15 cellular contexts compared by ENCODE assay signal in the genomic region with DNA sequence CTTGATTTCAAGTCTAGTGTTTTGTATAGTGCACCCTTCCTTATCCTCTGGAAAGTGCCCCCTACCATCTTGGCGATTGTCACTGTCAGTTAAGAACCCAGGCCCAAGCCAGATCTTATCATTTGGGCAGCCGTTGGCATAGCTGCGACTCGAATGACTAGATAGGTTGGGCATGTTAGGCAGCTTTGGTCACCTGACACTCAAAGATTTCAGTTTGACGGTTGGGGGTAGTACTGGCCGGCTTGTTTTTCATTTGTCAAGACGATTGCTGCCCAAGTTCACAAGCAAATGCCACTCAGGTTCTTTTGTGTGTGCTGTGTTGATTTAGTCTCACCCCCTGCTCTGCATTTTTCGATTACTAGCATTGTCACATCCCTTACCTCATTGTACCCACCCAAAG. TPM values are rescaled to one million over a fixed set of nuclear protein-coding genes. Genes with fewer than 3 reads are reported as not detected.
A peak's percentile ranks its signal among the peaks of the same experiment; 100 is the strongest.
DNase-seq lines count a peak whose midpoint lies in the region; ATAC-seq lines count a peak whose summit lies in the region.
"Had no signal": no experiment of that assay in that cellular context is flagged by ENCODE, and none has a peak within 500 bp of the region (broad histone marks: within the 10 kb centered on the region; RNA-seq: fewer than 3 reads in every experiment).

No MANE protein-coding gene starts in this region.

- H2BK15ac ChIP-seq in mesendoderm (replicated peaks; ENCODE audit: low read depth) (no peak overlapping the region), neuronal stem cell (ENCODE audit: low read length) (no peak overlapping the region)

- H3K56ac ChIP-seq in mesendoderm (ENCODE audit: low read length), result no peak overlapping the region

- H4K5ac ChIP-seq in mesendoderm (ENCODE audit: low read length), result no peak overlapping the region

- H4K8ac ChIP-seq in mesendoderm (ENCODE audit: low read depth, low read length) (no peak overlapping the region), neuronal stem cell (ENCODE audit: low read depth, low read length) (no peak overlapping the region)

- no peak overlapping the region for H3K4ac ChIP-seq in mesendoderm (ENCODE audit: low read depth, low read length)
- H3K4ac ChIP-seq in neuronal stem cell (ENCODE audit: low read length), result no peak overlapping the region

- H3K36me3 ChIP-seq in mesendoderm (ENCODE audit: control insufficient read depth, insufficient read depth, low read length) (no peaks in the 10 kb centered on the region), neuronal stem cell (replicated peaks in 1 of 2; ENCODE audit: control insufficient read depth in 2 of 2, insufficient read depth in 2 of 2, low read length in 2 of 2) (peaks cover 3 to 46% of the 10 kb centered on the region in 2 donors)
- H3K36me3 ChIP-seq: transverse colon had no signal

- no peak overlapping the region for H3K4me3 ChIP-seq in mesendoderm (ENCODE audit: low read length)
- H3K4me3 ChIP-seq in neuronal stem cell (ENCODE audit: low read length in 2 of 2), result no peak overlapping the region
- H3K4me3 ChIP-seq: transverse colon had no signal

- WGBS in mesendoderm (ENCODE audit: extremely low coverage, insufficient coverage, low lambda C conversion rate), result no CpG with 5 or more reads among the region's 8 CpGs
- no CpG with 5 or more reads among the region's 8 CpGs for WGBS in neuronal stem cell (ENCODE audit: extremely low coverage in 2 of 2, insufficient read length in 2 of 2, insufficient replicate concordance in 1 of 2), 2 donors

- no peak overlapping the region for H3K4me2 ChIP-seq in mesendoderm (ENCODE audit: low read length)
- H3K4me2 ChIP-seq in neuronal stem cell (ENCODE audit: insufficient read depth, low read length, poor library complexity, severe bottlenecking), result no peak overlapping the region

- H2AFZ ChIP-seq in neuronal stem cell (ENCODE audit: low read length), result no peak overlapping the region

- no peak overlapping the region for H3K14ac ChIP-seq in neuronal stem cell (ENCODE audit: low read length)

- H4K91ac ChIP-seq in neuronal stem cell (ENCODE audit: low read depth, low read length, poor library complexity), result no peak overlapping the region

- peak; percentile 64 for DNase-seq in COR-L47 (lab: John Stamatoyannopoulos, UW)
- peak; percentile 35 for DNase-seq in NCI-H2107 (lab: John Stamatoyannopoulos, UW)
- DNase-seq in mesendoderm, result peak; percentile 29
- DNase-seq in NK-92 treated with Interleukin-12 subunit alpha and Interleukin-12 subunit beta, amount 100 ng/mL, for 24 hours (lab: John Stamatoyannopoulos, UW), result no peak
- no peak for DNase-seq in D341Med (ENCODE audit: low spot score)
- DNase-seq in neuronal stem cell (ENCODE audit: low spot score), result no peak
- DNase-seq: activated CD8-positive, alpha-beta memory T cell treated with anti-CD3 and anti-CD28 coated beads, Interleukin-2, amount 10 ng/mL, durations not matched to agents 7 days and 5 days; NCI-H187 treated with DMSO at 0.1 percent for 48 hours; stimulated activated CD4-positive, alpha-beta T cell treated with anti-CD3 and anti-CD28 coated beads, Interleukin-4, amount 100 ng/mL, for 4 hours; transverse colon; WERI-Rb-1 had no signal

- H2BK120ac ChIP-seq in mesendoderm (ENCODE audit: low read depth, low read length), result no peak overlapping the region
- no peak overlapping the region for H2BK120ac ChIP-seq in neuronal stem cell (ENCODE audit: low read depth, low read length)

- H2AK5ac ChIP-seq in mesendoderm (ENCODE audit: low read length), result no peak overlapping the region
- H2AK5ac ChIP-seq in neuronal stem cell (ENCODE audit: low read depth, low read length), result no peak overlapping the region

- H3K9ac ChIP-seq in mesendoderm (ENCODE audit: low read length), result no peak overlapping the region
- H3K9ac ChIP-seq in neuronal stem cell (ENCODE audit: low read depth, low read length, poor library complexity), result no peak overlapping the region

- no peak overlapping the region for H3K18ac ChIP-seq in mesendoderm (ENCODE audit: low read length)
- no peak overlapping the region for H3K18ac ChIP-seq in neuronal stem cell (ENCODE audit: low read length)

- no peak for ATAC-seq in activated T-helper 17 cell treated with anti-CD3 and anti-CD28 coated beads, Interleukin-2, amount 50 U/mL, for 72 hours (replicated peaks)
- ATAC-seq in GM18907 (IDR thresholded peaks at IDR 0.05; ENCODE audit: unreplicated experiment), result no peak
- ATAC-seq: activated CD8-positive, alpha-beta memory T cell treated with anti-CD3 and anti-CD28 coated beads, Interleukin-2, amount 10 ng/mL, durations not matched to agents 7 days and 5 days had no signal

- H3K9me3 ChIP-seq in neuronal stem cell (replicated peaks in 1 of 2; ENCODE audit: control insufficient read depth in 2 of 2, insufficient read depth in 1 of 2, low read depth in 1 of 2, low read length in 2 of 2), result peaks cover 0 to 20% of the 10 kb centered on the region in 2 donors
- H3K9me3 ChIP-seq: transverse colon had no signal

- H3K4me3 Mint-ChIP-seq in activated T-helper 17 cell treated with anti-CD3 and anti-CD28 coated beads, Interleukin-2, amount 50 U/mL, for 72 hours, result no peak overlapping the region
- H3K4me3 Mint-ChIP-seq: activated CD8-positive, alpha-beta memory T cell treated with anti-CD3 and anti-CD28 coated beads, Interleukin-2, amount 10 ng/mL, durations not matched to agents 7 days and 5 days; activated naive CD4-positive, alpha-beta T cell treated with anti-CD3 and anti-CD28 coated beads, Interleukin-2, amount 50 U/mL, for 24 hours; nephron had no signal

- peaks cover 19% of the 10 kb centered on the region for H3K36me3 Mint-ChIP-seq in activated T-helper 17 cell treated with anti-CD3 and anti-CD28 coated beads, Interleukin-2, amount 50 U/mL, for 72 hours (ENCODE audit: low read depth)

- no peaks in the 10 kb centered on the region for H3K4me1 ChIP-seq in mesendoderm (ENCODE audit: control insufficient read depth, low read depth, low read length)
- no peaks in the 10 kb centered on the region for H3K4me1 ChIP-seq in neuronal stem cell (ENCODE audit: control insufficient read depth in 2 of 2, insufficient read depth in 1 of 2, low read depth in 1 of 2, low read length in 2 of 2)

- peak overlapping the region; percentile 25 for H3K27ac Mint-ChIP-seq in activated T-helper 17 cell treated with anti-CD3 and anti-CD28 coated beads, Interleukin-2, amount 50 U/mL, for 72 hours
- H3K27ac Mint-ChIP-seq: activated CD8-positive, alpha-beta memory T cell treated with anti-CD3 and anti-CD28 coated beads, Interleukin-2, amount 10 ng/mL, durations not matched to agents 7 days and 5 days; activated naive CD4-positive, alpha-beta T cell treated with anti-CD3 and anti-CD28 coated beads, Interleukin-2, amount 50 U/mL, for 24 hours; nephron had no signal

- no peaks in the 10 kb centered on the region for H3K27me3 Mint-ChIP-seq in activated T-helper 17 cell treated with anti-CD3 and anti-CD28 coated beads, Interleukin-2, amount 50 U/mL, for 72 hours
- H3K27me3 Mint-ChIP-seq: activated CD8-positive, alpha-beta memory T cell treated with anti-CD3 and anti-CD28 coated beads, Interleukin-2, amount 10 ng/mL, durations not matched to agents 7 days and 5 days; activated naive CD4-positive, alpha-beta T cell treated with anti-CD3 and anti-CD28 coated beads, Interleukin-2, amount 50 U/mL, for 24 hours had no signal

- peaks cover 13% of the 10 kb centered on the region for H3K79me1 ChIP-seq in mesendoderm (ENCODE audit: low read length)
- peaks cover 9% of the 10 kb centered on the region for H3K79me1 ChIP-seq in neuronal stem cell (ENCODE audit: low read depth, low read length)

- H3K4me1 Mint-ChIP-seq in activated T-helper 17 cell treated with anti-CD3 and anti-CD28 coated beads, Interleukin-2, amount 50 U/mL, for 72 hours, result peaks cover 31% of the 10 kb centered on the region

- H3K27ac ChIP-seq in mesendoderm (ENCODE audit: low read depth, low read length) (no peak overlapping the region), neuronal stem cell (replicated peaks; ENCODE audit: low read length) (no peak overlapping the region)
- H3K27ac ChIP-seq: transverse colon, WERI-Rb-1 had no signal

- H2BK5ac ChIP-seq in mesendoderm (ENCODE audit: low read length) (no peak overlapping the region), neuronal stem cell (ENCODE audit: low read length) (no peak overlapping the region)

- no peaks in the 10 kb centered on the region for H3K27me3 ChIP-seq in mesendoderm (ENCODE audit: insufficient read depth, low read length, poor library complexity)
- H3K27me3 ChIP-seq in neuronal stem cell (ENCODE audit: control insufficient read depth in 3 of 3, insufficient read depth in 3 of 3, low read depth in 1 of 3, low read length in 3 of 3), result no peaks in the 10 kb centered on the region
- H3K27me3 ChIP-seq: transverse colon had no signal

- H2BK12ac ChIP-seq in neuronal stem cell (ENCODE audit: low read length), result no peak overlapping the region

- H3K23ac ChIP-seq in mesendoderm (ENCODE audit: low read length), result no peak overlapping the region
- no peak overlapping the region for H3K23ac ChIP-seq in neuronal stem cell (ENCODE audit: low read depth, low read length, poor library complexity)

- no peaks in the 10 kb centered on the region for H3K9me3 Mint-ChIP-seq in activated T-helper 17 cell treated with anti-CD3 and anti-CD28 coated beads, Interleukin-2, amount 50 U/mL, for 72 hours
- H3K9me3 Mint-ChIP-seq: activated naive CD4-positive, alpha-beta T cell treated with anti-CD3 and anti-CD28 coated beads, Interleukin-2, amount 50 U/mL, for 24 hours; nephron had no signal

- peaks cover 5% of the 10 kb centered on the region for H3K79me2 ChIP-seq in mesendoderm (ENCODE audit: control insufficient read depth, insufficient read depth, low read length)

RNA-seq across cellular contexts. Expression of a gene that starts 6.7 kb away (rescaled TPM):
- 10 to 100 TPM; 36.6 to 57.3 TPM for total RNA-seq in activated T-helper 17 cell treated with anti-CD3 and anti-CD28 coated beads, Interleukin-2, amount 50 U/mL, for 72 hours
- 35.5 TPM for polyA plus RNA-seq in mesendoderm (2013, experiment 1 of 2)
- polyA plus RNA-seq in mesendoderm (2013, experiment 2 of 2), result 36.3 TPM
- polyA plus RNA-seq in neuronal stem cell (2013, experiment 1 of 2), result 97.9 TPM
- polyA plus RNA-seq in neuronal stem cell (2013, experiment 2 of 2), result 97.3 TPM

RNA-seq across cellular contexts. Expression of a gene that starts 19.4 kb away (rescaled TPM):
- 10 to 100 TPM; 12.4 to 23.6 TPM for total RNA-seq in activated T-helper 17 cell treated with anti-CD3 and anti-CD28 coated beads, Interleukin-2, amount 50 U/mL, for 72 hours
- 30.7 TPM for polyA plus RNA-seq in mesendoderm (2013, experiment 1 of 2)
- polyA plus RNA-seq in mesendoderm (2013, experiment 2 of 2), result 29.4 TPM
- polyA plus RNA-seq in neuronal stem cell (2013, experiment 1 of 2), result 13.1 TPM
- 14.0 TPM for polyA plus RNA-seq in neuronal stem cell (2013, experiment 2 of 2)

Comparison
In these comparisons a context has a peak if more than half of its experiments do, and no peak if none do; other contexts are left out.
1. DNase-seq: peak in COR-L47 (single experiment), NCI-H2107 (single experiment) and mesendoderm (single experiment); none in NK-92 treated with Interleukin-12 subunit alpha and Interleukin-12 subunit beta, amount 100 ng/mL, for 24 hours (single experiment), D341Med (single experiment) and neuronal stem cell (single experiment).